1 cellular context compared by ENCODE assay signal in genomic region chr6:21208114-21208795, GRCh38.
A peak's percentile ranks its signal among the peaks of the same experiment; 100 is the strongest.
TF ChIP-seq lines count a peak whose summit lies in the region.

No MANE protein-coding gene starts in this region.

TF ChIP-seq in HepG2, 621 proteins besides CTCF, POLR2A, EP300 and RAD21 (continued from another document and continues in another):
- peak; percentile 85 for TF ChIP-seq ARID5B (CRISPR knock-in tag; IDR thresholded peaks at IDR 0.05)
- no peak for TF ChIP-seq SETDB1 (CRISPR knock-in tag; IDR thresholded peaks at IDR 0.05; ENCODE audit: borderline replicate concordance)
- no peak for TF ChIP-seq IKZF4 (CRISPR knock-in tag; IDR thresholded peaks at IDR 0.05; ENCODE audit: borderline replicate concordance, low read depth, not compliant biosample characterization)
- TF ChIP-seq, protein P1, sequence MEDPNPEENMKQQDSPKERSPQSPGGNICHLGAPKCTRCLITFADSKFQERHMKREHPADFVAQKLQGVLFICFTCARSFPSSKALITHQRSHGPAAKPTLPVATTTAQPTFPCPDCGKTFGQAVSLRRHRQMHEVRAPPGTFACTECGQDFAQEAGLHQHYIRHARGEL (CRISPR knock-in tag; IDR thresholded peaks at IDR 0.05) = no peak
- no peak for TF ChIP-seq SNAPC5 (CRISPR knock-in tag; IDR thresholded peaks at IDR 0.05; ENCODE audit: borderline replicate concordance)
- peak; percentile 68; the same call in 1 of the 2 replicates for TF ChIP-seq ZBTB33 (CRISPR knock-in tag; IDR thresholded peaks at IDR 0.05)
- TF ChIP-seq ZFX (CRISPR knock-in tag; IDR thresholded peaks at IDR 0.05; ENCODE audit: low read depth) = no peak
- no peak for TF ChIP-seq GTF3A (CRISPR knock-in tag; conservative IDR thresholded peaks at IDR 0.05)
- TF ChIP-seq MEIS1 (CRISPR knock-in tag; IDR thresholded peaks at IDR 0.05; ENCODE audit: borderline replicate concordance) = no peak
- TF ChIP-seq GLI4 (CRISPR knock-in tag; IDR thresholded peaks at IDR 0.05; ENCODE audit: borderline replicate concordance) = no peak
- TF ChIP-seq HIC2 (CRISPR knock-in tag; IDR thresholded peaks at IDR 0.05; ENCODE audit: low read depth) = no peak
- 0 out of 2 replicates have a peak, but pooled peaks have one; percentile 59 for TF ChIP-seq ZNF784 (CRISPR knock-in tag; IDR thresholded peaks at IDR 0.05; ENCODE audit: borderline replicate concordance)
- TF ChIP-seq ZNF124 (CRISPR knock-in tag; IDR thresholded peaks at IDR 0.05) = no peak
- TF ChIP-seq ZFP37 (CRISPR knock-in tag; IDR thresholded peaks at IDR 0.05; ENCODE audit: borderline replicate concordance) = no peak
- no peak for TF ChIP-seq SMARCE1 (IDR thresholded peaks at IDR 0.05; ENCODE audit: borderline replicate concordance)
- no peak for TF ChIP-seq ZNF83 (CRISPR knock-in tag; IDR thresholded peaks at IDR 0.05; ENCODE audit: borderline replicate concordance)
- no peak for TF ChIP-seq ZNF770 (CRISPR knock-in tag; IDR thresholded peaks at IDR 0.05)
- TF ChIP-seq, protein P2, sequence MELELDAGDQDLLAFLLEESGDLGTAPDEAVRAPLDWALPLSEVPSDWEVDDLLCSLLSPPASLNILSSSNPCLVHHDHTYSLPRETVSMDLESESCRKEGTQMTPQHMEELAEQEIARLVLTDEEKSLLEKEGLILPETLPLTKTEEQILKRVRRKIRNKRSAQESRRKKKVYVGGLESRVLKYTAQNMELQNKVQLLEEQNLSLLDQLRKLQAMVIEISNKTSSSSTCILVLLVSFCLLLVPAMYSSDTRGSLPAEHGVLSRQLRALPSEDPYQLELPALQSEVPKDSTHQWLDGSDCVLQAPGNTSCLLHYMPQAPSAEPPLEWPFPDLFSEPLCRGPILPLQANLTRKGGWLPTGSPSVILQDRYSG (CRISPR knock-in tag; IDR thresholded peaks at IDR 0.05) = no peak
- no peak for TF ChIP-seq GABPA (IDR thresholded peaks at IDR 0.05; ENCODE audit: low read depth, low read length)
- no peak for TF ChIP-seq GABPA (CRISPR knock-in tag; IDR thresholded peaks at IDR 0.05; ENCODE audit: low read depth)
- TF ChIP-seq ZNF569 (CRISPR knock-in tag; IDR thresholded peaks at IDR 0.05; ENCODE audit: borderline replicate concordance) = no peak
- TF ChIP-seq MXD3 (CRISPR knock-in tag; IDR thresholded peaks at IDR 0.05) = no peak
- no peak for TF ChIP-seq ZNF660 (CRISPR knock-in tag; IDR thresholded peaks at IDR 0.05; ENCODE audit: borderline replicate concordance, low read depth)
- no peak for TF ChIP-seq SMAD9 (CRISPR knock-in tag; IDR thresholded peaks at IDR 0.05)
- peak; percentile 75 for TF ChIP-seq NR2F6 (IDR thresholded peaks at IDR 0.05)
- TF ChIP-seq NR2F6 (CRISPR knock-in tag; IDR thresholded peaks at IDR 0.05) = peak; percentile 77
- no peak for TF ChIP-seq TBL1XR1 (IDR thresholded peaks at IDR 0.05; ENCODE audit: borderline replicate concordance, low read length, partially characterized antibody)
- no peak; the same call in 1 of the 2 replicates for TF ChIP-seq REPIN1 (CRISPR knock-in tag; IDR thresholded peaks at IDR 0.05; ENCODE audit: borderline replicate concordance, low read depth)
- TF ChIP-seq, protein P3, sequence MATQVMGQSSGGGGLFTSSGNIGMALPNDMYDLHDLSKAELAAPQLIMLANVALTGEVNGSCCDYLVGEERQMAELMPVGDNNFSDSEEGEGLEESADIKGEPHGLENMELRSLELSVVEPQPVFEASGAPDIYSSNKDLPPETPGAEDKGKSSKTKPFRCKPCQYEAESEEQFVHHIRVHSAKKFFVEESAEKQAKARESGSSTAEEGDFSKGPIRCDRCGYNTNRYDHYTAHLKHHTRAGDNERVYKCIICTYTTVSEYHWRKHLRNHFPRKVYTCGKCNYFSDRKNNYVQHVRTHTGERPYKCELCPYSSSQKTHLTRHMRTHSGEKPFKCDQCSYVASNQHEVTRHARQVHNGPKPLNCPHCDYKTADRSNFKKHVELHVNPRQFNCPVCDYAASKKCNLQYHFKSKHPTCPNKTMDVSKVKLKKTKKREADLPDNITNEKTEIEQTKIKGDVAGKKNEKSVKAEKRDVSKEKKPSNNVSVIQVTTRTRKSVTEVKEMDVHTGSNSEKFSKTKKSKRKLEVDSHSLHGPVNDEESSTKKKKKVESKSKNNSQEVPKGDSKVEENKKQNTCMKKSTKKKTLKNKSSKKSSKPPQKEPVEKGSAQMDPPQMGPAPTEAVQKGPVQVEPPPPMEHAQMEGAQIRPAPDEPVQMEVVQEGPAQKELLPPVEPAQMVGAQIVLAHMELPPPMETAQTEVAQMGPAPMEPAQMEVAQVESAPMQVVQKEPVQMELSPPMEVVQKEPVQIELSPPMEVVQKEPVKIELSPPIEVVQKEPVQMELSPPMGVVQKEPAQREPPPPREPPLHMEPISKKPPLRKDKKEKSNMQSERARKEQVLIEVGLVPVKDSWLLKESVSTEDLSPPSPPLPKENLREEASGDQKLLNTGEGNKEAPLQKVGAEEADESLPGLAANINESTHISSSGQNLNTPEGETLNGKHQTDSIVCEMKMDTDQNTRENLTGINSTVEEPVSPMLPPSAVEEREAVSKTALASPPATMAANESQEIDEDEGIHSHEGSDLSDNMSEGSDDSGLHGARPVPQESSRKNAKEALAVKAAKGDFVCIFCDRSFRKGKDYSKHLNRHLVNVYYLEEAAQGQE (IDR thresholded peaks at IDR 0.05; ENCODE audit: borderline replicate concordance in 1 of 2, low read depth in 1 of 2, low read length in 2 of 2) = no peak
- TF ChIP-seq E2F5 (CRISPR knock-in tag; conservative IDR thresholded peaks at IDR 0.05) = no peak
- TF ChIP-seq, protein P4, sequence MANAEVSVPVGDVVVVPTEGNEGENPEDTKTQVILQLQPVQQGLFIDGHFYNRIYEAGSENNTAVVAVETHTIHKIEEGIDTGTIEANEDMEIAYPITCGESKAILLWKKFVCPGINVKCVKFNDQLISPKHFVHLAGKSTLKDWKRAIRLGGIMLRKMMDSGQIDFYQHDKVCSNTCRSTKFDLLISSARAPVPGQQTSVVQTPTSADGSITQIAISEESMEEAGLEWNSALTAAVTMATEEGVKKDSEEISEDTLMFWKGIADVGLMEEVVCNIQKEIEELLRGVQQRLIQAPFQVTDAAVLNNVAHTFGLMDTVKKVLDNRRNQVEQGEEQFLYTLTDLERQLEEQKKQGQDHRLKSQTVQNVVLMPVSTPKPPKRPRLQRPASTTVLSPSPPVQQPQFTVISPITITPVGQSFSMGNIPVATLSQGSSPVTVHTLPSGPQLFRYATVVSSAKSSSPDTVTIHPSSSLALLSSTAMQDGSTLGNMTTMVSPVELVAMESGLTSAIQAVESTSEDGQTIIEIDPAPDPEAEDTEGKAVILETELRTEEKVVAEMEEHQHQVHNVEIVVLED (CRISPR knock-in tag; IDR thresholded peaks at IDR 0.05; ENCODE audit: borderline replicate concordance) = no peak; the same call in 1 of the 2 replicates
- no peak for TF ChIP-seq SRSF4 (IDR thresholded peaks at IDR 0.05; ENCODE audit: low read depth, low read length, poor library complexity, severe bottlenecking)
- TF ChIP-seq FOSL1 (CRISPR knock-in tag; IDR thresholded peaks at IDR 0.05; ENCODE audit: borderline replicate concordance) = no peak
- TF ChIP-seq PLRG1 (conservative IDR thresholded peaks at IDR 0.05) = no peak
- TF ChIP-seq HNRNPL (IDR thresholded peaks at IDR 0.05; ENCODE audit: low read depth, low read length) = no peak
